Comparison of ENCODE assay signal across 9 cellular contexts in genomic region chr17:42759982-42760651, GRCh38. TPM values are rescaled to one million over a fixed set of nuclear protein-coding genes. Genes with fewer than 3 reads are reported as not detected.
A peak's percentile ranks its signal among the peaks of the same experiment; 100 is the strongest.
DNase-seq lines count a peak whose midpoint lies in the region; ATAC-seq and TF ChIP-seq lines count a peak whose summit lies in the region.
"Had no signal": no experiment of that assay in that cellular context is flagged by ENCODE, and none has a peak within 500 bp of the region (broad histone marks: within the 10 kb centered on the region; RNA-seq: fewer than 3 reads in every experiment).

No MANE protein-coding gene starts in this region.

- H3K4me3 ChIP-seq in mesendoderm (ENCODE audit: low read length) (no peak overlapping the region), thyroid gland (replicated peaks in 1 of 3) (peak overlapping the region in 1 of 3 donors; percentile 54)

- intact Hi-C loops in thyroid gland (cut with DNase I) (loop anchor here (5.0 to 10.0 kb wide), 2 partner anchors 38 to 185 kb away; partner anchors contain the start of gene PSMC3IP), left colon (cut with DNase I, micrococcal nuclease) (loop anchor here in 1 of 2 donors (5.0 kb wide), 1 partner anchor 38 kb away; no protein-coding TSS in a partner anchor)

- no peaks in the 10 kb centered on the region for H3K79me1 ChIP-seq in mesendoderm (ENCODE audit: low read length)

- WGBS in mesendoderm (ENCODE audit: extremely low coverage, insufficient coverage, low lambda C conversion rate) = no CpG with 5 or more reads among the region's 11 CpGs
- 46 to 55% methylated on average over 11 of the region's 11 CpGs for WGBS in thyroid gland, 2 donors

- peak overlapping the region; percentile 70 for H3K9ac ChIP-seq in mesendoderm (ENCODE audit: low read length)

- H3K4ac ChIP-seq in mesendoderm (ENCODE audit: low read depth, low read length) = no peak overlapping the region

- H3K56ac ChIP-seq in mesendoderm (ENCODE audit: low read length) = peak overlapping the region; percentile 85

- H2BK5ac ChIP-seq in mesendoderm (ENCODE audit: low read length) = no peak overlapping the region

- no peak for TF ChIP-seq POLR2A in thyroid gland (IDR thresholded peaks at IDR 0.05)

- peaks cover 2% of the 10 kb centered on the region for H3K4me1 ChIP-seq in mesendoderm (ENCODE audit: control insufficient read depth, low read depth, low read length)
- peaks cover 5 to 12% of the 10 kb centered on the region in 2 donors for H3K4me1 ChIP-seq in thyroid gland

- no peak for ATAC-seq in activated T-cell treated with anti-CD3 and anti-CD28 coated beads, Interleukin-2, amount 50 U/mL, for 72 hours (replicated peaks in 1 of 2)
- ATAC-seq in left colon = no peak
- no peak for ATAC-seq in HG02970 (IDR thresholded peaks at IDR 0.05; ENCODE audit: low FRiP score, unreplicated experiment)

- DNase-seq in activated T-cell treated with anti-CD3 and anti-CD28 coated beads, Interleukin-2, amount 50 U/mL, for 24 hours = no peak
- DNase-seq in activated T-cell treated with anti-CD3 and anti-CD28 coated beads, Interleukin-2, amount 50 U/mL, for 1 hour = no peak
- no peak for DNase-seq in activated T-cell treated with anti-CD3 and anti-CD28 coated beads, Interleukin-2, amount 50 U/mL, for 72 hours
- DNase-seq in mesendoderm = peak; percentile 16
- DNase-seq in thyroid gland = no peak
- DNase-seq in left colon = no peak
- DNase-seq in activated CD4-positive, alpha-beta T cell treated with anti-CD3 and anti-CD28 coated beads, Interleukin-2, amount 10 ng/mL, durations not matched to agents 7 days and 5 days = no peak
- DNase-seq: amniotic stem cell had no signal

- no peaks in the 10 kb centered on the region for H3K36me3 ChIP-seq in mesendoderm (ENCODE audit: control insufficient read depth, insufficient read depth, low read length)
- H3K36me3 ChIP-seq in thyroid gland = no peaks in the 10 kb centered on the region

- H3K27ac Mint-ChIP-seq in activated T-cell treated with anti-CD3 and anti-CD28 coated beads, Interleukin-2, amount 50 U/mL, for 24 hours = no peak overlapping the region
- no peak overlapping the region for H3K27ac Mint-ChIP-seq in activated T-cell treated with anti-CD3 and anti-CD28 coated beads, Interleukin-2, amount 50 U/mL, for 72 hours
- H3K27ac Mint-ChIP-seq in activated CD4-positive, alpha-beta T cell treated with anti-CD3 and anti-CD28 coated beads, Interleukin-2, amount 10 ng/mL, durations not matched to agents 7 days and 5 days = no peak overlapping the region

- H2BK120ac ChIP-seq in mesendoderm (ENCODE audit: low read depth, low read length) = no peak overlapping the region

- no peak overlapping the region for H4K8ac ChIP-seq in mesendoderm (ENCODE audit: low read depth, low read length)

- H3K27me3 Mint-ChIP-seq in activated T-cell treated with anti-CD3 and anti-CD28 coated beads, Interleukin-2, amount 50 U/mL, for 24 hours = peaks cover 58% of the 10 kb centered on the region
- peaks cover 72% of the 10 kb centered on the region for H3K27me3 Mint-ChIP-seq in activated T-cell treated with anti-CD3 and anti-CD28 coated beads, Interleukin-2, amount 50 U/mL, for 72 hours (ENCODE audit: low read depth)
- peaks cover 57% of the 10 kb centered on the region for H3K27me3 Mint-ChIP-seq in activated CD4-positive, alpha-beta T cell treated with anti-CD3 and anti-CD28 coated beads, Interleukin-2, amount 10 ng/mL, durations not matched to agents 7 days and 5 days

- no peaks in the 10 kb centered on the region for H3K9me3 ChIP-seq in thyroid gland

- H2BK15ac ChIP-seq in mesendoderm (replicated peaks; ENCODE audit: low read depth) = no peak overlapping the region

- peaks cover 11% of the 10 kb centered on the region for H3K4me1 Mint-ChIP-seq in activated T-cell treated with anti-CD3 and anti-CD28 coated beads, Interleukin-2, amount 50 U/mL, for 24 hours (ENCODE audit: low read depth)
- peaks cover 4% of the 10 kb centered on the region for H3K4me1 Mint-ChIP-seq in activated T-cell treated with anti-CD3 and anti-CD28 coated beads, Interleukin-2, amount 50 U/mL, for 72 hours (ENCODE audit: low read depth)
- peaks cover 2% of the 10 kb centered on the region for H3K4me1 Mint-ChIP-seq in activated CD4-positive, alpha-beta T cell treated with anti-CD3 and anti-CD28 coated beads, Interleukin-2, amount 10 ng/mL, durations not matched to agents 7 days and 5 days

- no peak overlapping the region for H3K18ac ChIP-seq in mesendoderm (ENCODE audit: low read length)

- H3K9me3 Mint-ChIP-seq in activated T-cell treated with anti-CD3 and anti-CD28 coated beads, Interleukin-2, amount 50 U/mL, for 24 hours = no peaks in the 10 kb centered on the region
- H3K9me3 Mint-ChIP-seq in activated T-cell treated with anti-CD3 and anti-CD28 coated beads, Interleukin-2, amount 50 U/mL, for 72 hours = no peaks in the 10 kb centered on the region
- H3K9me3 Mint-ChIP-seq in activated CD4-positive, alpha-beta T cell treated with anti-CD3 and anti-CD28 coated beads, Interleukin-2, amount 10 ng/mL, durations not matched to agents 7 days and 5 days = no peaks in the 10 kb centered on the region

- H3K23ac ChIP-seq in mesendoderm (ENCODE audit: low read length) = no peak overlapping the region

- no peak overlapping the region for H4K5ac ChIP-seq in mesendoderm (ENCODE audit: low read length)

- peak overlapping the region; percentile 75 for H3K4me2 ChIP-seq in mesendoderm (ENCODE audit: low read length)

- no peak for TF ChIP-seq CTCF in thyroid gland (IDR thresholded peaks at IDR 0.05)

- H3K27ac ChIP-seq in mesendoderm (ENCODE audit: low read depth, low read length) = no peak overlapping the region
- peak overlapping the region in 2 of 3 donors; percentile 67 to 79 for H3K27ac ChIP-seq in thyroid gland

- H2AK5ac ChIP-seq in mesendoderm (ENCODE audit: low read length) = no peak overlapping the region

- POLR2A ChIA-PET in activated CD4-positive, alpha-beta T cell treated with anti-CD3 and anti-CD28 coated beads, Interleukin-2, amount 10 ng/mL, durations not matched to agents 7 days and 5 days (lab: Charles Lee) = no interaction called here

- CTCF ChIA-PET in activated CD4-positive, alpha-beta T cell treated with anti-CD3 and anti-CD28 coated beads, Interleukin-2, amount 10 ng/mL, durations not matched to agents 7 days and 5 days (lab: Charles Lee) = interaction anchor here (1.0 to 1.5 kb wide), 2 partner anchors 13 to 182 kb away, joined by 3 to 4 read pairs; no protein-coding TSS in a partner anchor

- H3K4me3 Mint-ChIP-seq in activated T-cell treated with anti-CD3 and anti-CD28 coated beads, Interleukin-2, amount 50 U/mL, for 24 hours = peak overlapping the region; percentile 26
- peak overlapping the region; percentile 56 to 64 for H3K4me3 Mint-ChIP-seq in activated T-cell treated with anti-CD3 and anti-CD28 coated beads, Interleukin-2, amount 50 U/mL, for 72 hours
- H3K4me3 Mint-ChIP-seq in activated CD4-positive, alpha-beta T cell treated with anti-CD3 and anti-CD28 coated beads, Interleukin-2, amount 10 ng/mL, durations not matched to agents 7 days and 5 days = no peak overlapping the region

- H3K36me3 Mint-ChIP-seq in activated T-cell treated with anti-CD3 and anti-CD28 coated beads, Interleukin-2, amount 50 U/mL, for 24 hours (ENCODE audit: low read depth) = no peaks in the 10 kb centered on the region
- no peaks in the 10 kb centered on the region for H3K36me3 Mint-ChIP-seq in activated T-cell treated with anti-CD3 and anti-CD28 coated beads, Interleukin-2, amount 50 U/mL, for 72 hours (ENCODE audit: insufficient read depth in 2 of 2)
- no peaks in the 10 kb centered on the region for H3K36me3 Mint-ChIP-seq in activated CD4-positive, alpha-beta T cell treated with anti-CD3 and anti-CD28 coated beads, Interleukin-2, amount 10 ng/mL, durations not matched to agents 7 days and 5 days (ENCODE audit: low read depth)

- no peaks in the 10 kb centered on the region for H3K79me2 ChIP-seq in mesendoderm (ENCODE audit: control insufficient read depth, insufficient read depth, low read length)

- no peaks in the 10 kb centered on the region for H3K27me3 ChIP-seq in mesendoderm (ENCODE audit: insufficient read depth, low read length, poor library complexity)
- no peaks in the 10 kb centered on the region for H3K27me3 ChIP-seq in thyroid gland

RNA-seq across cellular contexts. Expression of gene RAMP2, which starts 0.9 kb away (rescaled TPM):
- not detected for total RNA-seq in activated T-cell treated with anti-CD3 and anti-CD28 coated beads, Interleukin-2, amount 50 U/mL, for 72 hours
- polyA plus RNA-seq in mesendoderm (2013, experiment 1 of 2) = 12.7 TPM
- polyA plus RNA-seq in mesendoderm (2013, experiment 2 of 2) = 12.9 TPM
- total RNA-seq in thyroid gland (10 to 100 TPM; 18.6 to 55.3 (median 25.7) TPM), left colon (1 to 10 TPM; 5.0 to 7.7 TPM)
- total RNA-seq in activated CD4-positive, alpha-beta T cell treated with anti-CD3 and anti-CD28 coated beads, Interleukin-2, amount 10 ng/mL, durations not matched to agents 7 days and 5 days = not detected

RNA-seq across cellular contexts. Expression of gene VPS25, which starts 13.1 kb away (rescaled TPM):
- total RNA-seq in activated T-cell treated with anti-CD3 and anti-CD28 coated beads, Interleukin-2, amount 50 U/mL, for 72 hours = 10 to 100 TPM; 64.4 to 71.6 TPM
- polyA plus RNA-seq in mesendoderm (2013, experiment 1 of 2) = 83.2 TPM
- polyA plus RNA-seq in mesendoderm (2013, experiment 2 of 2) = 84.4 TPM
- total RNA-seq in thyroid gland (10 to 100 TPM; 38.5 to 71.2 (median 56.3) TPM), left colon (10 to 100 TPM; 81.5 to 83.6 TPM)
- total RNA-seq in activated CD4-positive, alpha-beta T cell treated with anti-CD3 and anti-CD28 coated beads, Interleukin-2, amount 10 ng/mL, durations not matched to agents 7 days and 5 days = 10 to 100 TPM; 51.9 to 59.4 TPM

RNA-seq across cellular contexts. Expression of gene EZH1, which starts 15.3 kb away (rescaled TPM):
- 10 to 100 TPM; 40.9 to 45.9 TPM for total RNA-seq in activated T-cell treated with anti-CD3 and anti-CD28 coated beads, Interleukin-2, amount 50 U/mL, for 72 hours
- 6.3 TPM for polyA plus RNA-seq in mesendoderm (2013, experiment 1 of 2)
- polyA plus RNA-seq in mesendoderm (2013, experiment 2 of 2) = 6.4 TPM
- 10 to 100 TPM; 39.3 to 69.2 (median 56.4) TPM for total RNA-seq in thyroid gland
- total RNA-seq in left colon = 10 to 100 TPM; 24.9 to 28.0 TPM
- 10 to 100 TPM; 52.6 to 54.0 TPM for total RNA-seq in activated CD4-positive, alpha-beta T cell treated with anti-CD3 and anti-CD28 coated beads, Interleukin-2, amount 10 ng/mL, durations not matched to agents 7 days and 5 days

RNA-seq across cellular contexts. Expression of gene WNK4, which starts 20.3 kb away (rescaled TPM):
- 1 to 10 TPM; 1.0 to 1.1 TPM for total RNA-seq in activated T-cell treated with anti-CD3 and anti-CD28 coated beads, Interleukin-2, amount 50 U/mL, for 72 hours
- 0.28 TPM for polyA plus RNA-seq in mesendoderm (2013, experiment 1 of 2)
- polyA plus RNA-seq in mesendoderm (2013, experiment 2 of 2) = 0.28 TPM
- total RNA-seq in thyroid gland (under 1 TPM in 2 of 4 donors, not detected in 2; 0.13 to 0.45 TPM), left colon (10 to 100 TPM; 32.7 to 41.2 TPM)
- under 1 TPM; 0.47 to 0.77 TPM for total RNA-seq in activated CD4-positive, alpha-beta T cell treated with anti-CD3 and anti-CD28 coated beads, Interleukin-2, amount 10 ng/mL, durations not matched to agents 7 days and 5 days

RNA-seq across cellular contexts. Expression of gene COA3, which starts 38.4 kb away (rescaled TPM):
- total RNA-seq in activated T-cell treated with anti-CD3 and anti-CD28 coated beads, Interleukin-2, amount 50 U/mL, for 72 hours = 10 to 100 TPM; 21.9 to 23.9 TPM
- 90.6 TPM for polyA plus RNA-seq in mesendoderm (2013, experiment 1 of 2)
- polyA plus RNA-seq in mesendoderm (2013, experiment 2 of 2) = 88.1 TPM
- total RNA-seq in thyroid gland (10 to 100 TPM; 46.4 to 94.4 (median 80.3) TPM), left colon (100 to 1,000 TPM; 142 to 167 TPM)
- total RNA-seq in activated CD4-positive, alpha-beta T cell treated with anti-CD3 and anti-CD28 coated beads, Interleukin-2, amount 10 ng/mL, durations not matched to agents 7 days and 5 days = 10 to 100 TPM; 41.2 to 45.1 TPM

Comparison
In these comparisons a context has a peak if more than half of its experiments do, and no peak if none do; other contexts are left out.
1. RNA of gene RAMP2, which starts 0.9 kb away (total RNA-seq): 18.6 to 55.3 TPM in thyroid gland and 5.0 to 7.7 TPM in left colon; not detected in activated T-cell treated with anti-CD3 and anti-CD28 coated beads, Interleukin-2, amount 50 U/mL, for 72 hours and not detected in activated CD4-positive, alpha-beta T cell treated with anti-CD3 and anti-CD28 coated beads, Interleukin-2, amount 10 ng/mL, durations not matched to agents 7 days and 5 days; every median in the first group is over 4 times any median in the second.